25 cellular contexts compared by ENCODE assay signal in genomic region chr14:24944800-24945199, GRCh38.
DNase-seq lines count a peak whose midpoint lies in the region; ATAC-seq and TF ChIP-seq lines count a peak whose summit lies in the region.
"Had no signal": no experiment of that assay in that cellular context is flagged by ENCODE, and none has a peak within 500 bp of the region (broad histone marks: within the 10 kb centered on the region; RNA-seq: fewer than 3 reads in every experiment).

No MANE protein-coding gene starts in this region.

- H3K4ac ChIP-seq in mesendoderm (ENCODE audit: low read depth, low read length): no peak overlapping the region

- H3K4me2 ChIP-seq in OCI-LY1 (ENCODE audit: low read length) (no peak overlapping the region; the same call in 1 of the 2 replicates), mesendoderm (ENCODE audit: low read length) (no peak overlapping the region)

- H3K36me3 ChIP-seq in OCI-LY1 (ENCODE audit: insufficient read depth, low read length) (no peaks in the 10 kb centered on the region), mesendoderm (ENCODE audit: control insufficient read depth, insufficient read depth, low read length) (no peaks in the 10 kb centered on the region)
- H3K36me3 ChIP-seq: esophagus muscularis mucosa, gastroesophageal sphincter, ovary, right lobe of liver, thoracic aorta, WERI-Rb-1 had no signal

- H4K20me1 ChIP-seq in OCI-LY1 (ENCODE audit: insufficient read depth, low read length): no peaks in the 10 kb centered on the region

- no peak overlapping the region for H3K56ac ChIP-seq in mesendoderm (ENCODE audit: low read length)

- H3K9me2 ChIP-seq in OCI-LY1 (ENCODE audit: low read depth, low read length): no peaks in the 10 kb centered on the region

- no peaks in the 10 kb centered on the region for H3K79me2 ChIP-seq in OCI-LY1 (ENCODE audit: insufficient read depth, low read length)
- H3K79me2 ChIP-seq in mesendoderm (ENCODE audit: control insufficient read depth, insufficient read depth, low read length): no peaks in the 10 kb centered on the region

- peak; percentile 36 for DNase-seq in COR-L47 (lab: John Stamatoyannopoulos, UW)
- DNase-seq in LNCaP clone FGC (ENCODE audit: low read depth): peak; percentile 72
- DNase-seq in mesendoderm: peak; percentile 15
- no peak for DNase-seq in OCI-M1 (lab: John Stamatoyannopoulos, UW)
- DNase-seq in KBM-7: no peak
- DNase-seq in NCI-H1694 treated with DMSO at 0.1 percent for 48 hours (lab: John Stamatoyannopoulos, UW): no peak
- DNase-seq: activated CD4-positive, alpha-beta T cell treated with anti-CD3 and anti-CD28 coated beads, Interleukin-2, amount 10 ng/mL, durations not matched to agents 24 days and 14 days; activated naive CD4-positive, alpha-beta T cell treated with anti-CD3 and anti-CD28 coated beads for 36 hours; activated T-cell treated with anti-CD3 and anti-CD28 coated beads, Interleukin-2, amount 50 U/mL, for 72 hours; effector memory CD8-positive, alpha-beta T cell; HFFc6; NCI-H2081; NCI-H524 treated with DMSO at 0.1 percent for 48 hours; ovary; right lobe of liver; stimulated activated CD4-positive, alpha-beta T cell treated with anti-CD3 and anti-CD28 coated beads, Interleukin-4, amount 100 ng/mL, for 4 hours; stimulated activated naive CD4-positive, alpha-beta T cell; WERI-Rb-1 had no signal

- no peak overlapping the region for H4K8ac ChIP-seq in mesendoderm (ENCODE audit: low read depth, low read length)

- H3K18ac ChIP-seq in mesendoderm (ENCODE audit: low read length): no peak overlapping the region

- no peak overlapping the region for H2AK5ac ChIP-seq in mesendoderm (ENCODE audit: low read length)

- peaks cover 53% of the 10 kb centered on the region for H3K4me1 ChIP-seq in OCI-LY1 (ENCODE audit: insufficient read depth, low read length, severe bottlenecking)
- peaks cover 4% of the 10 kb centered on the region for H3K4me1 ChIP-seq in mesendoderm (ENCODE audit: control insufficient read depth, low read depth, low read length)
- H3K4me1 ChIP-seq: right lobe of liver had no signal

- H3K9me3 ChIP-seq in OCI-LY1 (ENCODE audit: low read length): no peaks in the 10 kb centered on the region
- H3K9me3 ChIP-seq: esophagus muscularis mucosa, gastroesophageal sphincter, ovary, right lobe of liver, thoracic aorta had no signal

- TF ChIP-seq CTCF in LNCaP clone FGC (IDR thresholded peaks at IDR 0.05; ENCODE audit: control insufficient read depth, extremely low read depth, insufficient read depth) (no peak), OCI-LY1 (IDR thresholded peaks at IDR 0.05; ENCODE audit: low read length) (no peak)

- no peak overlapping the region for H2AFZ ChIP-seq in OCI-LY1 (ENCODE audit: low read length)

- no peak overlapping the region for H2BK5ac ChIP-seq in mesendoderm (ENCODE audit: low read length)

- H2BK120ac ChIP-seq in mesendoderm (ENCODE audit: low read depth, low read length): no peak overlapping the region

- no CpG with 5 or more reads among the region's 2 CpGs for WGBS in mesendoderm (ENCODE audit: extremely low coverage, insufficient coverage, low lambda C conversion rate)

- H3K4me3 ChIP-seq in LNCaP clone FGC (ENCODE audit: low read depth, low read length) (no peak overlapping the region), OCI-LY1 (ENCODE audit: low read depth, low read length, poor library complexity, severe bottlenecking) (no peak overlapping the region), mesendoderm (ENCODE audit: low read length) (no peak overlapping the region)
- H3K4me3 ChIP-seq: coronary artery, esophagus muscularis mucosa, gastroesophageal sphincter, ovary, right lobe of liver, thoracic aorta had no signal

- H3K9ac ChIP-seq in OCI-LY1 (ENCODE audit: low read length): no peak overlapping the region
- H3K9ac ChIP-seq in mesendoderm (ENCODE audit: low read length): no peak overlapping the region

- in situ Hi-C loops in KBM-7 (cut with MboI; ENCODE audit: low pct_unique_long_range_greater_than_20kb, low sequenced_read_pairs): no loop called here

- H3F3A ChIP-seq in OCI-LY1 (ENCODE audit: insufficient read depth, low read length): no peaks in the 10 kb centered on the region

- H3K27ac ChIP-seq in OCI-LY1 (ENCODE audit: low read depth, low read length, poor library complexity, severe bottlenecking): peak overlapping the region; percentile 96
- no peak overlapping the region for H3K27ac ChIP-seq in mesendoderm (ENCODE audit: low read depth, low read length)
- H3K27ac ChIP-seq: coronary artery, esophagus muscularis mucosa, gastroesophageal sphincter, ovary, right lobe of liver, thoracic aorta, WERI-Rb-1 had no signal

- H4K5ac ChIP-seq in mesendoderm (ENCODE audit: low read length): no peak overlapping the region

- ATAC-seq in GM21390 (IDR thresholded peaks at IDR 0.05; ENCODE audit: unreplicated experiment): no peak
- ATAC-seq: activated T-cell treated with anti-CD3 and anti-CD28 coated beads, Interleukin-2, amount 50 U/mL, for 72 hours; effector memory CD8-positive, alpha-beta T cell; gastroesophageal sphincter; natural killer cell treated with Interleukin-12 subunit alpha and Interleukin-12 subunit beta and Interleukin-15 and Interleukin-18, amount 100 ng/mL, for 72 hours; right lobe of liver had no signal

- H3K27me3 ChIP-seq in OCI-LY1 (ENCODE audit: insufficient read depth, low read length) (no peaks in the 10 kb centered on the region), mesendoderm (ENCODE audit: insufficient read depth, low read length, poor library complexity) (no peaks in the 10 kb centered on the region)
- H3K27me3 ChIP-seq: esophagus muscularis mucosa, gastroesophageal sphincter, ovary, right lobe of liver had no signal

- H3K23ac ChIP-seq in mesendoderm (ENCODE audit: low read length): no peak overlapping the region

- no peak overlapping the region for H2BK15ac ChIP-seq in mesendoderm (replicated peaks; ENCODE audit: low read depth)

- H3K79me1 ChIP-seq in mesendoderm (ENCODE audit: low read length): no peaks in the 10 kb centered on the region

Comparison
In these comparisons a context has a peak if more than half of its experiments do, and no peak if none do; other contexts are left out.
1. DNase-seq: peak in COR-L47 (single experiment), LNCaP clone FGC (single experiment) and mesendoderm (single experiment); none in OCI-M1 (single experiment), KBM-7 (single experiment) and NCI-H1694 treated with DMSO at 0.1 percent for 48 hours (single experiment).